Comparison of ENCODE assay signal across 18 cellular contexts in the genomic region with DNA sequence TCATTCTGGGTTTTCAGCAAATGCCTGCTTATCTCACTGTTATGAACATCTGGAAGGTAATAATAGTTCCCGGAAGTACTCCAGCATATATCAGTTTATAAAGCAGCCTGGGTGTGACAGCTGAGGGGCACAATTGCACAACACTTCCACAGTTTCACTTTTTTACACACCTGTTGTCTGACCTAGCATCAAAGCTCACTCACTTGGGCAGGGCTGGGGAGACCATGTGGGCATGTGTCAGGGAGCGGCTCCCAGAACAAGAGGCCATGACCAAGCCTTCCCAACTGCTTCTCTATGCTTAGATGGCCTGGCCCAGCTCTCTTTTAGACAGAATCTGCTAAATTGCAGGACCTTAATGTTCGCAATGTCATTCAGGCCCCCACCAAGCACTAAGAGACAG. TPM values are rescaled to one million over a fixed set of nuclear protein-coding genes. Genes with fewer than 3 reads are reported as not detected.
DNase-seq lines count a peak whose midpoint lies in the region; ATAC-seq and TF ChIP-seq lines count a peak whose summit lies in the region.
"Had no signal": no experiment of that assay in that cellular context is flagged by ENCODE, and none has a peak within 500 bp of the region (broad histone marks: within the 10 kb centered on the region; RNA-seq: fewer than 3 reads in every experiment).

No MANE protein-coding gene starts in this region.

- no peaks in the 10 kb centered on the region for H3K9me3 Mint-ChIP-seq in effector memory CD8-positive, alpha-beta T cell
- no peaks in the 10 kb centered on the region for H3K9me3 Mint-ChIP-seq in neural progenitor cell
- H3K9me3 Mint-ChIP-seq: CD8-positive, alpha-beta memory T cell had no signal

- no peaks in the 10 kb centered on the region for H3K79me2 ChIP-seq in neural progenitor cell (ENCODE audit: low read depth)

- no peaks in the 10 kb centered on the region for H3K36me3 Mint-ChIP-seq in effector memory CD8-positive, alpha-beta T cell (ENCODE audit: insufficient read depth)
- H3K36me3 Mint-ChIP-seq in neural progenitor cell = peaks cover 65% of the 10 kb centered on the region
- H3K36me3 Mint-ChIP-seq: CD8-positive, alpha-beta memory T cell had no signal

- no peaks in the 10 kb centered on the region for H3K27me3 ChIP-seq in neural progenitor cell
- H3K27me3 ChIP-seq in thyroid gland = no peaks in the 10 kb centered on the region
- H3K27me3 ChIP-seq: BLaER1 treated with 17β-estradiol and CSF1 and Interleukin-3, amounts not matched to agents 10 nM and 100 nM had no signal

- no peak overlapping the region for H3K9ac ChIP-seq in neural progenitor cell
- H3K9ac ChIP-seq: BLaER1 treated with 17β-estradiol and CSF1 and Interleukin-3, amounts not matched to agents 10 nM and 100 nM had no signal

- no peak for ATAC-seq in effector memory CD8-positive, alpha-beta T cell (replicated peaks)
- no peak for ATAC-seq in HG03520 (IDR thresholded peaks at IDR 0.05; ENCODE audit: unreplicated experiment)
- ATAC-seq in GM18498 (IDR thresholded peaks at IDR 0.05; ENCODE audit: unreplicated experiment) = no peak
- ATAC-seq: GM12878 had no signal

- H3K27ac Mint-ChIP-seq in effector memory CD8-positive, alpha-beta T cell = peak overlapping the region; percentile 27 to 42
- H3K27ac Mint-ChIP-seq in neural progenitor cell = peak overlapping the region; percentile 55
- H3K27ac Mint-ChIP-seq: B cell, H9 had no signal

- 89 to 92% methylated on average over 3 of the region's 3 CpGs for WGBS in thyroid gland, 2 donors

- DNase-seq in NCI-H69 (lab: John Stamatoyannopoulos, UW) (peak; percentile 62), neural progenitor cell (ENCODE audit: low spot score) (no peak), thyroid gland (peak; percentile 22 to 34), NCI-H1694 treated with DMSO at 0.1 percent for 48 hours (lab: John Stamatoyannopoulos, UW) (no peak), kidney tubule cell (ENCODE audit: low spot score) (no peak)
- DNase-seq in effector memory CD8-positive, alpha-beta T cell = no peak
- DNase-seq: CD8-positive, alpha-beta memory T cell; COR-L47; DMS 273 treated with DMSO at 0.1 percent for 48 hours; DMS53; DND-41; EL; H9 had no signal

- H3K9me3 ChIP-seq in neural progenitor cell (ENCODE audit: low read depth) = peaks cover 5% of the 10 kb centered on the region
- no peaks in the 10 kb centered on the region for H3K9me3 ChIP-seq in thyroid gland
- H3K9me3 ChIP-seq: BLaER1 treated with 17β-estradiol and CSF1 and Interleukin-3, amounts not matched to agents 10 nM and 100 nM had no signal

- no peak for TF ChIP-seq POLR2A in thyroid gland (IDR thresholded peaks at IDR 0.05)

- H3K4me1 ChIP-seq in neural progenitor cell = peaks cover 42% of the 10 kb centered on the region
- peaks cover 31 to 35% of the 10 kb centered on the region in 2 donors for H3K4me1 ChIP-seq in thyroid gland
- H3K4me1 ChIP-seq: BLaER1 treated with 17β-estradiol and CSF1 and Interleukin-3, amounts not matched to agents 10 nM and 100 nM had no signal

- peaks cover 0 to 3% of the 10 kb centered on the region in 2 donors for H3K4me1 Mint-ChIP-seq in effector memory CD8-positive, alpha-beta T cell (ENCODE audit: low read depth in 2 of 2)
- peaks cover 37% of the 10 kb centered on the region for H3K4me1 Mint-ChIP-seq in neural progenitor cell
- H3K4me1 Mint-ChIP-seq: B cell had no signal

- H3K4me3 ChIP-seq in neural progenitor cell = no peak overlapping the region
- no peak overlapping the region for H3K4me3 ChIP-seq in thyroid gland (replicated peaks in 1 of 3)
- H3K4me3 ChIP-seq: BLaER1 treated with 17β-estradiol and CSF1 and Interleukin-3, amounts not matched to agents 10 nM and 100 nM; GM12878 had no signal

- peaks cover 6 to 13% of the 10 kb centered on the region in 2 donors for H3K27me3 Mint-ChIP-seq in effector memory CD8-positive, alpha-beta T cell
- H3K27me3 Mint-ChIP-seq in neural progenitor cell (ENCODE audit: insufficient read depth, low read depth) = no peaks in the 10 kb centered on the region

- peaks cover 50% of the 10 kb centered on the region for H3F3A ChIP-seq in neural progenitor cell (ENCODE audit: low read depth)

- H3K27ac ChIP-seq in neural progenitor cell (peak overlapping the region; percentile 82), thyroid gland (peak overlapping the region; percentile 56 to 74 (median 73))
- H3K27ac ChIP-seq: BLaER1 treated with 17β-estradiol and CSF1 and Interleukin-3, amounts not matched to agents 10 nM and 100 nM had no signal

- intact Hi-C loops in thyroid gland (cut with DNase I) = no loop called here

- no peak overlapping the region for H3K4me3 Mint-ChIP-seq in effector memory CD8-positive, alpha-beta T cell
- no peak overlapping the region for H3K4me3 Mint-ChIP-seq in neural progenitor cell
- H3K4me3 Mint-ChIP-seq: B cell, H9 had no signal

- H3K36me3 ChIP-seq in neural progenitor cell (no peaks in the 10 kb centered on the region), thyroid gland (no peaks in the 10 kb centered on the region)
- H3K36me3 ChIP-seq: BLaER1 treated with 17β-estradiol and CSF1 and Interleukin-3, amounts not matched to agents 10 nM and 100 nM had no signal

- H3K4me2 ChIP-seq in neural progenitor cell = peak overlapping the region; percentile 58
- H3K4me2 ChIP-seq: BLaER1 treated with 17β-estradiol and CSF1 and Interleukin-3, amounts not matched to agents 10 nM and 100 nM had no signal

- H4K20me1 ChIP-seq in neural progenitor cell (ENCODE audit: low read depth) = no peaks in the 10 kb centered on the region
- H4K20me1 ChIP-seq: BLaER1 treated with 17β-estradiol and CSF1 and Interleukin-3, amounts not matched to agents 10 nM and 100 nM had no signal

- TF ChIP-seq CTCF in neural progenitor cell (IDR thresholded peaks at IDR 0.05) = no peak
- no peak for TF ChIP-seq CTCF in thyroid gland (IDR thresholded peaks at IDR 0.05)

- peak overlapping the region; percentile 70 for H2AFZ ChIP-seq in neural progenitor cell (replicated peaks)

RNA-seq across cellular contexts. Expression of a gene that starts 51.1 kb away (rescaled TPM):
- 21.2 and 33.2 TPM in 2 replicates for total RNA-seq in neural progenitor cell (ENCODE audit: low replicate concordance)
- total RNA-seq in thyroid gland = 10 to 100 TPM; 32.5 to 49.8 (median 41.6) TPM

Comparison
In these comparisons a context has a peak if more than half of its experiments do, and no peak if none do; other contexts are left out.
1. DNase-seq: peak in NCI-H69 (single experiment) and thyroid gland (2 of 2); none in effector memory CD8-positive, alpha-beta T cell (0 of 3), neural progenitor cell (single experiment), NCI-H1694 treated with DMSO at 0.1 percent for 48 hours (single experiment) and kidney tubule cell (single experiment).